21 cellular contexts compared by ENCODE assay signal in the genomic region with DNA sequence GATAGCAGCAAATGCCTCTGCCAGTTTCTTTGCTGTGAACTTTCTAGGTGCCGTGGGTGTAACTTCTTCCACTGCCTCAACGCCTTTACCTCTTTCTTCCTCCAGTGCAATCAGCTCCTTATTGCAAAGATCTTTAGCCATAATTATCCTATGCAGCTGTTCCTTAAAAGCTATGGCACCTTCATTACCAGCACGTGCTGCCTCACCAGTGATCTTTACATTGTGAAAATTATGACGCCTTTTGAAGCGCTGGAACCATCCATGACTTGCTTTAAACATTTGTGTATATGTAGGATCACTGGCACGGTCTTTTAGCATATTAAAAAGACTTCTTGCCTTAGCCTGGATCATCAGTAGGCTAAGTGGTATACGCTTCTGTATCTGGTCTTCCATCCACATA.
"Had no signal": no experiment of that assay in that cellular context is flagged by ENCODE, and none has a peak within 500 bp of the region (broad histone marks: within the 10 kb centered on the region; RNA-seq: fewer than 3 reads in every experiment).

No MANE protein-coding gene starts in this region.

- H3K27ac ChIP-seq: brain microvascular endothelial cell, left ventricle myocardium inferior, skin epidermis, suprapubic skin, upper lobe of left lung had no signal

- H3K4me3 ChIP-seq: left ventricle myocardium inferior, skin epidermis, suprapubic skin, upper lobe of left lung had no signal

- H3K9me3 Mint-ChIP-seq: activated naive CD4-positive, alpha-beta T cell treated with anti-CD3 and anti-CD28 coated beads for 36 hours; central memory CD8-positive, alpha-beta T cell; nephron; WTC11 had no signal

- DNase-seq: activated CD4-positive, alpha-beta T cell treated with anti-CD3 and anti-CD28 coated beads for 4 hours; activated naive CD4-positive, alpha-beta T cell treated with anti-CD3 and anti-CD28 coated beads for 36 hours; amygdala; brain microvascular endothelial cell; cortex of kidney; effector CD4-positive, alpha-beta T cell; foreskin fibroblast; glutamatergic neuron; hypothalamus; left ventricle myocardium inferior; nucleus accumbens; posterior cingulate gyrus; stimulated activated CD4-positive, alpha-beta T cell treated with anti-CD3 and anti-CD28 coated beads, Interleukin-15, amount 100 ng/mL, for 24 hours; stimulated activated CD4-positive, alpha-beta T cell treated with anti-CD3 and anti-CD28 coated beads, Interleukin-4, amount 100 ng/mL, for 1 hour; stimulated activated naive CD4-positive, alpha-beta T cell treated with Interleukin-2 at 50 U/mL for 16 hours had no signal

- H3K27me3 ChIP-seq: brain microvascular endothelial cell, suprapubic skin, upper lobe of left lung had no signal

- H3K4me3 Mint-ChIP-seq: activated naive CD4-positive, alpha-beta T cell treated with anti-CD3 and anti-CD28 coated beads for 36 hours; central memory CD8-positive, alpha-beta T cell; nephron; WTC11 had no signal

- H3K27ac Mint-ChIP-seq: activated naive CD4-positive, alpha-beta T cell treated with anti-CD3 and anti-CD28 coated beads for 36 hours; nephron had no signal

- H3K27me3 Mint-ChIP-seq: central memory CD8-positive, alpha-beta T cell had no signal

- H3K4me1 ChIP-seq: suprapubic skin had no signal

- H3K9me3 ChIP-seq: left ventricle myocardium inferior, suprapubic skin, upper lobe of left lung had no signal
